17 cellular contexts compared by ENCODE assay signal in genomic region chr1:231414260-231415016, GRCh38. TPM values are rescaled to one million over a fixed set of nuclear protein-coding genes. Genes with fewer than 3 reads are reported as not detected.
DNase-seq lines count a peak whose midpoint lies in the region; ATAC-seq, FAIRE-seq and TF ChIP-seq lines count a peak whose summit lies in the region.
"Had no signal": no experiment of that assay in that cellular context is flagged by ENCODE, and none has a peak within 500 bp of the region (broad histone marks: within the 10 kb centered on the region; RNA-seq: fewer than 3 reads in every experiment).

No MANE protein-coding gene starts in this region.

- RAD21 ChIA-PET in GM12878 (lab: Charles Lee; ENCODE audit: unreplicated experiment): no interaction called here

- H3K9ac ChIP-seq in GM12878 (ENCODE audit: control insufficient read depth, insufficient read depth, low read length): no peak overlapping the region

- peak overlapping the region; percentile 50 for H3K4me2 ChIP-seq in GM12878 (ENCODE audit: control insufficient read depth, insufficient read depth)

- CTCF ChIA-PET in GM12878 (lab: Yijun Ruan, JAX): interaction anchor here (1.1 kb wide), 1 partner anchor 57 kb away, joined by 4 read pairs; no protein-coding TSS in a partner anchor

- H3K4me1 ChIP-seq in heart left ventricle: peaks cover 4 to 98% (median 85%) of the 10 kb centered on the region in 12 donors
- H3K4me1 ChIP-seq in GM12878 (ENCODE audit: control insufficient read depth, insufficient read depth, low read length): peaks cover 3% of the 10 kb centered on the region; the same call in 1 of the 2 replicates
- peaks cover 14 to 52% of the 10 kb centered on the region in 2 donors for H3K4me1 ChIP-seq in muscle layer of duodenum (ENCODE audit: control insufficient read depth in 1 of 2, insufficient read depth in 2 of 2, low read length in 2 of 2)
- H3K4me1 ChIP-seq in vagina: peaks cover 94% of the 10 kb centered on the region

- TF ChIP-seq POLR2A in heart left ventricle (IDR thresholded peaks at IDR 0.05) (no peak), GM12878 (IDR thresholded peaks at IDR 0.05; ENCODE audit: low read depth, low read length) (no peak), vagina (IDR thresholded peaks at IDR 0.05) (no peak)

- H3K4me3 ChIP-seq in heart left ventricle: peak overlapping the region in 7 of 12 donors; percentile 2 to 85 (median 76)
- H3K4me3 ChIP-seq in GM12878: peak overlapping the region; percentile 24; the same call in 1 of the 2 replicates
- no peak overlapping the region for H3K4me3 ChIP-seq in muscle layer of duodenum (ENCODE audit: low read depth in 1 of 2, low read length in 2 of 2)
- no peak overlapping the region for H3K4me3 ChIP-seq in vagina

- H3K27ac ChIP-seq in heart left ventricle: peak overlapping the region in 8 of 12 donors; percentile 6 to 51 (median 22)
- no peak overlapping the region for H3K27ac ChIP-seq in GM12878 (ENCODE audit: control insufficient read depth, insufficient read depth)
- H3K27ac ChIP-seq in muscle layer of duodenum (ENCODE audit: low read length): peak overlapping the region; percentile 16
- H3K27ac ChIP-seq in vagina: peak overlapping the region; percentile 56

- H3K36me3 ChIP-seq in heart left ventricle: peaks cover 0 to 30% (median 0%) of the 10 kb centered on the region in 9 donors
- peaks cover 0 to 13% of the 10 kb centered on the region in 2 experiments; a peak in 1 of 4 replicates for H3K36me3 ChIP-seq in GM12878 (ENCODE audit: control insufficient read depth in 2 of 2, insufficient read depth in 2 of 2, low read length in 1 of 2)
- no peaks in the 10 kb centered on the region for H3K36me3 ChIP-seq in muscle layer of duodenum (ENCODE audit: control insufficient read depth in 1 of 2, insufficient read depth in 2 of 2, low read length in 2 of 2)
- peaks cover 0 to 5% of the 10 kb centered on the region in 2 donors for H3K36me3 ChIP-seq in vagina

- SMC1A ChIA-PET in GM12878 (lab: Charles Lee; ENCODE audit: uncharacterized antibody, unreplicated experiment): interaction anchor here (0.6 to 1.3 kb wide), 3 partner anchors 45 to 188 kb away, joined by 3 to 4 read pairs (median 3); no protein-coding TSS in a partner anchor

- 39 to 48% (median 40%) methylated on average over 5 to 7 of the region's 7 CpGs for WGBS in heart left ventricle, 4 donors
- WGBS in GM12878 (ENCODE audit: insufficient coverage, insufficient replicate concordance, low lambda C conversion rate, missing lambda C conversion rate): 82% methylated on average over 7 of the region's 7 CpGs

- no peaks in the 10 kb centered on the region for H3K27me3 ChIP-seq in heart left ventricle
- no peaks in the 10 kb centered on the region for H3K27me3 ChIP-seq in GM12878 (replicated peaks in 1 of 2; ENCODE audit: control insufficient read depth in 2 of 2, insufficient read depth in 2 of 2, low read length in 1 of 2)
- no peaks in the 10 kb centered on the region for H3K27me3 ChIP-seq in muscle layer of duodenum (ENCODE audit: low read depth, low read length)
- no peaks in the 10 kb centered on the region for H3K27me3 ChIP-seq in vagina

- H4K20me1 ChIP-seq in GM12878 (ENCODE audit: control insufficient read depth, insufficient read depth): peaks cover 11% of the 10 kb centered on the region; the same call in 1 of the 2 replicates

- ATAC-seq in heart left ventricle: peak in 1 of 4 donors; percentile 23
- no peak for ATAC-seq in Right ventricle myocardium inferior
- no peak for ATAC-seq in GM12878
- ATAC-seq in HG03457 (IDR thresholded peaks at IDR 0.05; ENCODE audit: unreplicated experiment): no peak
- ATAC-seq: activated CD4-positive, alpha-beta T cell treated with anti-CD3 and anti-CD28 coated beads for 36 hours; HCT116; stimulated activated naive CD8-positive, alpha-beta T cell treated with anti-CD3 and anti-CD28 coated beads, Interleukin-15, amount 100 ng/mL, for 72 hours had no signal

- POLR2A ChIA-PET in GM12878 (lab: Charles Lee): no interaction called here

- no peak for TF ChIP-seq RAD21 in GM12878 (IDR thresholded peaks at IDR 0.05; ENCODE audit: insufficient read depth, low read depth, low read length)

- no peak overlapping the region for H2AFZ ChIP-seq in GM12878 (ENCODE audit: control insufficient read depth, low read depth, low read length)

- no peak for FAIRE-seq in GM12878 (lab: Jason Lieb, UNC)
- FAIRE-seq: RCC 7860 had no signal

- H3K9me3 ChIP-seq in heart left ventricle: no peaks in the 10 kb centered on the region
- H3K9me3 ChIP-seq in GM12878 (replicated peaks; ENCODE audit: control insufficient read depth, insufficient read depth, low read length): no peaks in the 10 kb centered on the region
- H3K9me3 ChIP-seq in muscle layer of duodenum (ENCODE audit: control insufficient read depth in 1 of 2, low read length in 2 of 2): no peaks in the 10 kb centered on the region
- H3K9me3 ChIP-seq in vagina: no peaks in the 10 kb centered on the region

- DNase-seq in heart left ventricle: no peak
- no peak for DNase-seq in Right ventricle myocardium inferior (ENCODE audit: missing footprints)
- no peak for DNase-seq in GM12878 (ENCODE audit: low read depth, low spot score)
- DNase-seq in vagina (ENCODE audit: extremely low spot score in 2 of 2): no peak
- DNase-seq in A172 (ENCODE audit: low spot score): no peak
- no peak for DNase-seq in ACHN
- DNase-seq: activated CD4-positive, alpha-beta T cell treated with anti-CD3 and anti-CD28 coated beads for 36 hours; activated T-cell treated with anti-CD3 and anti-CD28 coated beads for 4 hours; AML-193; Kasumi-1; NCI-H1694 treated with DMSO at 0.1 percent for 48 hours; NCI-H524 treated with DMSO at 0.1 percent for 48 hours; stimulated activated naive CD8-positive, alpha-beta T cell treated with anti-CD3 and anti-CD28 coated beads, Interleukin-15, amount 100 ng/mL, for 72 hours had no signal

- in situ Hi-C loops in GM12878 (cut with MboI) (loop anchor here (5.0 kb wide), 1 partner anchor 113 kb away; the partner anchor contains the start of gene TSNAX), ACHN (cut with HindIII; ENCODE audit: low pct_ligation_motif_present, low pct_unique_long_range_greater_than_20kb, low sequenced_read_pairs) (no loop called here)

- intact Hi-C loops in heart left ventricle (cut with DNase I) (loop anchor here in 7 of 10 donors (5.0 to 10.0 kb wide), 4 partner anchors 32 to 80 kb away; partner anchors contain the start of genes EXOC8 (in 1 of the 7) and SPRTN (in 1 of the 7)), Right ventricle myocardium inferior (cut with DNase I) (loop anchor here (5.0 kb wide), 1 partner anchor 37 kb away; no protein-coding TSS in a partner anchor), GM12878 (cut with micrococcal nuclease; ENCODE audit: unreplicated experiment) (loop anchor here (5.0 kb wide), 2 partner anchors 57 to 178 kb away; no protein-coding TSS in a partner anchor), vagina (cut with DNase I) (no loop called here)

- no TSS peak for BruUV-seq in GM12878 (replicated peaks; lab: Mats Ljungman, UMichigan)

- no peak for TF ChIP-seq CTCF in heart left ventricle (IDR thresholded peaks at IDR 0.05)
- no peak for TF ChIP-seq CTCF in GM12878 (IDR thresholded peaks at IDR 0.05 in 2 of 3, conservative IDR thresholded peaks at IDR 0.05 in 1 of 3; ENCODE audit: control insufficient read depth in 2 of 3, extremely low read depth in 1 of 3, insufficient read depth in 1 of 3, low read depth in 3 of 3, low read length in 3 of 3)
- TF ChIP-seq CTCF in vagina (IDR thresholded peaks at IDR 0.05): no peak

- H3K79me2 ChIP-seq in GM12878 (ENCODE audit: control insufficient read depth, insufficient read depth, low read length): peaks cover 92% of the 10 kb centered on the region

- no peak for TF ChIP-seq EP300 in GM12878 (IDR thresholded peaks at IDR 0.05; ENCODE audit: borderline replicate concordance in 1 of 2, control insufficient read depth in 1 of 2, low read depth in 2 of 2, low read length in 2 of 2)

TF ChIP-seq in GM12878, 131 proteins besides CTCF, POLR2A, EP300 and RAD21 (continues in another document):
- TF ChIP-seq PKNOX1 (IDR thresholded peaks at IDR 0.05): 0 out of 2 replicates have a peak, but pooled peaks have one; percentile 13

RNA-seq across cellular contexts. Expression of gene EGLN1, which starts 7.6 kb away (rescaled TPM):
- total RNA-seq in heart left ventricle (100 to 1,000 TPM in 1 of 9 donors, 10 to 100 TPM in 8; 51.6 to 122 (median 77.8) TPM), Right ventricle myocardium inferior (86.0 TPM), GM12878 (2014; rRNA removed) (7.9 and 9.9 TPM in 2 replicates), GM12878 (2014; rRNA removed; fragmentation: Illumina TruSeq; extraction: Trizol) (12.8 and 14.7 TPM in 2 replicates), GM12878 (2021) (9.2 and 10.5 TPM in 2 replicates), vagina (26.3 TPM)
- polyA plus RNA-seq in heart left ventricle (10 to 100 TPM; 20.8 to 59.2 TPM), GM12878 (2011; rRNA removed) (46.6 and 88.5 TPM in 2 replicates), GM12878 (2014; fragmentation: Illumina TruSeq; extraction: Trizol) (15.8 and 15.9 TPM in 2 replicates), GM12878 (2014; fragmentation: Nextera tagmentation; extraction: Ambion mirVana) (1 to 10 TPM; 2.4 to 3.0 TPM), GM12878 (2014; rRNA removed) (8.8 and 9.8 TPM in 2 replicates), GM12878 (2016; fragmentation: Nextera tagmentation; extraction: Ambion mirVana) (1 to 10 TPM; 3.1 to 8.6 TPM)
- 35.9 and 39.7 TPM in 2 replicates for total RNA-seq in GM12878 (2013; cell fraction: nucleolus; rRNA removed)
- polyA plus RNA-seq in GM12878 (2011; ENCODE audit: low read depth): 10.1 TPM
- polyA plus RNA-seq in GM12878 (2011; cell fraction: cytosol; rRNA removed): 11.0 and 14.0 TPM in 2 replicates
- 9.6 and 10.5 TPM in 2 replicates for polyA plus RNA-seq in GM12878 (2011; cell fraction: nucleus; rRNA removed)
- 24.3 and 32.6 TPM in 2 replicates for polyA plus RNA-seq in GM12878 (2012)
- 31.5 and 48.0 TPM in 2 replicates for polyA minus RNA-seq in GM12878 (2011; rRNA and poly(A)+ RNA removed)
- polyA minus RNA-seq in GM12878 (2011; cell fraction: cytosol; rRNA and poly(A)+ RNA removed): 12.8 and 18.7 TPM in 2 replicates
- 12.1 and 18.6 TPM in 2 replicates for polyA minus RNA-seq in GM12878 (2011; cell fraction: nucleus; rRNA and poly(A)+ RNA removed)
- 43.6 and 57.8 TPM in 2 replicates for total RNA-seq in A172 (2014; rRNA removed; shearing (Covaris generic))

Comparison
In these comparisons a context has a peak if more than half of its experiments do, and no peak if none do; other contexts are left out.
1. H3K4me3 ChIP-seq: peak in heart left ventricle (7 of 12) and GM12878 (single experiment); none in muscle layer of duodenum (0 of 2) and vagina (0 of 2).